1 cellular context compared by ENCODE assay signal in genomic region chr6:37354526-37355384, GRCh38.
A peak's percentile ranks its signal among the peaks of the same experiment; 100 is the strongest.
TF ChIP-seq lines count a peak whose summit lies in the region.

No MANE protein-coding gene starts in this region.

TF ChIP-seq in HepG2, 621 proteins besides CTCF, POLR2A, EP300 and RAD21 (continued from another document):
- TF ChIP-seq ZBED4 (CRISPR knock-in tag; IDR thresholded peaks at IDR 0.05; ENCODE audit: borderline replicate concordance) (0 out of 2 replicates have a peak, but pooled peaks have one; percentile 22), ZFY (CRISPR knock-in tag; IDR thresholded peaks at IDR 0.05) (peak; percentile 73), ZNF343 (CRISPR knock-in tag; IDR thresholded peaks at IDR 0.05) (0 out of 2 replicates have a peak, but pooled peaks have one; percentile 3), NAIF1 (CRISPR knock-in tag; IDR thresholded peaks at IDR 0.05; ENCODE audit: borderline replicate concordance) (no peak)
